In genomic region chr9:78821126-78821822, GRCh38 we compare ENCODE assay signal across 8 cellular contexts.
DNase-seq lines count a peak whose midpoint lies in the region; ATAC-seq and TF ChIP-seq lines count a peak whose summit lies in the region.

No MANE protein-coding gene starts in this region.

- no peak overlapping the region for H3K27ac ChIP-seq in breast epithelium

- no peaks in the 10 kb centered on the region for H3K27me3 ChIP-seq in breast epithelium

- H3K4me1 ChIP-seq in breast epithelium: no peaks in the 10 kb centered on the region

- no peaks in the 10 kb centered on the region for H3K36me3 ChIP-seq in breast epithelium

- H3K4me3 ChIP-seq in breast epithelium: peak overlapping the region in 2 of 3 donors; percentile 30 to 50

- peak; percentile 86 for ATAC-seq in GM19035 (IDR thresholded peaks at IDR 0.05; ENCODE audit: unreplicated experiment)
- ATAC-seq in HG03342 (IDR thresholded peaks at IDR 0.05; ENCODE audit: unreplicated experiment): peak; percentile 89
- no peak for ATAC-seq in activated CD4-positive, CD25-positive, alpha-beta regulatory T cell treated with anti-CD3 and anti-CD28 coated beads, Interleukin-2, amount 50 U/mL, for 24 hours

- H3K9me3 ChIP-seq in breast epithelium: no peaks in the 10 kb centered on the region

- TF ChIP-seq POLR2A in breast epithelium (IDR thresholded peaks at IDR 0.05): no peak

- peak; percentile 29 to 48 (median 45) for TF ChIP-seq CTCF in breast epithelium (IDR thresholded peaks at IDR 0.05)

- intact Hi-C loops in breast epithelium (cut with DNase I; ENCODE audit: low total_unique reads): loop anchor here (1.0 kb wide), 1 partner anchor 28 kb away; no protein-coding TSS in a partner anchor

- DNase-seq in D341Med (ENCODE audit: low spot score) (peak; percentile 48), NCI-H526 treated with DMSO at 0.1 percent for 48 hours (lab: John Stamatoyannopoulos, UW) (peak; percentile 6), breast epithelium (ENCODE audit: low spot score in 2 of 2) (no peak), lung microvascular endothelial cell (ENCODE audit: low read depth in 2 of 2) (peak; percentile 39 to 68), COLO668 (lab: John Stamatoyannopoulos, UW; ENCODE audit: unreplicated experiment) (no peak)

Comparison
In these comparisons a context has a peak if more than half of its experiments do, and no peak if none do; other contexts are left out.
1. DNase-seq: peak in D341Med (single experiment), NCI-H526 treated with DMSO at 0.1 percent for 48 hours (single experiment) and lung microvascular endothelial cell (2 of 2); none in breast epithelium (0 of 2) and COLO668 (single experiment).
2. ATAC-seq: peak in GM19035 (single experiment) and HG03342 (single experiment); none in activated CD4-positive, CD25-positive, alpha-beta regulatory T cell treated with anti-CD3 and anti-CD28 coated beads, Interleukin-2, amount 50 U/mL, for 24 hours (0 of 2).